Comparison of ENCODE assay signal across 21 cellular contexts in the genomic region with DNA sequence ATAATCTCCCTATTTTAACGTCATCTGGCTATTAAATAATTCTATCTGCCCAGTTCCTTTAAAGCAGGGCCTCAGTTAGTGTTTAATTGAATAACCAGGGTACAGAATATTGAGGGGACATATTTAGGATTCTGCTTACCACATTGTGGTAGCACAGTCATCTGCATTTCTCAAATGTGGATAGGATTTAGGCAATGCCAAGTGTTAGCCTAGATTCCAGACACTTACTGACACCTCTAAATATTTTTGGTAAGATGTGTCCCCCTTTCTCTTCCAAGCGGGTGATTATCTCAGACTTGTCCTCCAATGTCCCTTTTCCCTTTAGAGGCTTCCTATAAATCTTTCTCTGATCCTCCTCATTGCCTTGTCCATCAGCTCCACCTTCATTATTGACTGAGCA.
DNase-seq lines count a peak whose midpoint lies in the region; ATAC-seq and TF ChIP-seq lines count a peak whose summit lies in the region.
"Had no signal": no experiment of that assay in that cellular context is flagged by ENCODE, and none has a peak within 500 bp of the region (broad histone marks: within the 10 kb centered on the region; RNA-seq: fewer than 3 reads in every experiment).

No MANE protein-coding gene starts in this region.

- H3K36me3 Mint-ChIP-seq in endothelial cell (ENCODE audit: low read depth, unreplicated experiment) (peaks cover 11% of the 10 kb centered on the region), neural progenitor cell (peaks cover 2% of the 10 kb centered on the region)

- H3K27me3 ChIP-seq in neural progenitor cell (no peaks in the 10 kb centered on the region), Karpas-422 (ENCODE audit: low read length) (no peaks in the 10 kb centered on the region), esophagus muscularis mucosa (no peaks in the 10 kb centered on the region), A673 (replicated peaks; ENCODE audit: insufficient read depth, low read depth, low read length, poor library complexity) (no peaks in the 10 kb centered on the region)
- H3K27me3 ChIP-seq: BLaER1 treated with 17β-estradiol and CSF1 and Interleukin-3, amounts not matched to agents 10 nM and 100 nM; Peyer's patch had no signal

- H2AFZ ChIP-seq in neural progenitor cell (replicated peaks) (no peak overlapping the region), Karpas-422 (ENCODE audit: low read length) (no peak overlapping the region)

- WGBS in esophagus muscularis mucosa = 93% methylated on average over 2 of the region's 2 CpGs

- CTCF ChIA-PET in A673 (lab: Charles Lee) = no interaction called here

- peak; percentile 66 for DNase-seq in DMS53 treated with DMSO at 0.1 percent for 48 hours (lab: John Stamatoyannopoulos, UW; ENCODE audit: unreplicated experiment)
- DNase-seq in LHCN-M2 (ENCODE audit: low read depth) = peak; percentile 17
- no peak for DNase-seq in endothelial cell (ENCODE audit: low spot score)
- no peak for DNase-seq in neural progenitor cell (ENCODE audit: low spot score)
- DNase-seq in Karpas-422 = no peak
- DNase-seq in esophagus muscularis mucosa (ENCODE audit: extremely low spot score) = no peak
- DNase-seq in A673 (ENCODE audit: low spot score) = no peak
- DNase-seq: AML-193; CD4-positive, alpha-beta T cell; GDM1; KBM-7; MM.1S; NCI-H2029; NCI-H2227 treated with DMSO at 0.1 percent for 48 hours; NCI-H526 treated with DMSO at 0.1 percent for 48 hours; Peyer's patch; SHP77 treated with DMSO at 0.1 percent for 48 hours had no signal

- H3F3A ChIP-seq in neural progenitor cell (ENCODE audit: low read depth) = no peaks in the 10 kb centered on the region

- no peak for TF ChIP-seq CTCF in endothelial cell (IDR thresholded peaks at IDR 0.05; ENCODE audit: unreplicated experiment)
- TF ChIP-seq CTCF in neural progenitor cell (IDR thresholded peaks at IDR 0.05) = no peak
- TF ChIP-seq CTCF in esophagus muscularis mucosa (IDR thresholded peaks at IDR 0.05) = no peak
- no peak for TF ChIP-seq CTCF in A673 (conservative IDR thresholded peaks at IDR 0.05; ENCODE audit: low read depth, low read length)

- H3K4me1 Mint-ChIP-seq in endothelial cell (ENCODE audit: unreplicated experiment) (peaks cover 5% of the 10 kb centered on the region), neural progenitor cell (peaks cover 5% of the 10 kb centered on the region)

- H3K9me3 Mint-ChIP-seq in endothelial cell (ENCODE audit: unreplicated experiment) = no peaks in the 10 kb centered on the region
- H3K9me3 Mint-ChIP-seq in neural progenitor cell = peaks cover 6% of the 10 kb centered on the region
- H3K9me3 Mint-ChIP-seq: CD4-positive, alpha-beta T cell had no signal

- H3K9ac ChIP-seq in neural progenitor cell = no peak overlapping the region
- no peak overlapping the region for H3K9ac ChIP-seq in Karpas-422 (ENCODE audit: low read length)
- H3K9ac ChIP-seq: BLaER1 treated with 17β-estradiol and CSF1 and Interleukin-3, amounts not matched to agents 10 nM and 100 nM had no signal

- ATAC-seq in HG03378 (IDR thresholded peaks at IDR 0.05; ENCODE audit: unreplicated experiment) = no peak
- ATAC-seq: GM12878, HepG2 had no signal

- TF ChIP-seq POLR2A in esophagus muscularis mucosa (IDR thresholded peaks at IDR 0.05; ENCODE audit: low read depth) = no peak

- TF ChIP-seq EP300 in esophagus muscularis mucosa (IDR thresholded peaks at IDR 0.05) = no peak

- H3K27me3 Mint-ChIP-seq in endothelial cell (ENCODE audit: unreplicated experiment) = peaks cover 2% of the 10 kb centered on the region
- peaks cover 6% of the 10 kb centered on the region for H3K27me3 Mint-ChIP-seq in neural progenitor cell (ENCODE audit: insufficient read depth, low read depth)
- H3K27me3 Mint-ChIP-seq: CD4-positive, alpha-beta T cell had no signal

- no peaks in the 10 kb centered on the region for H4K20me1 ChIP-seq in neural progenitor cell (ENCODE audit: low read depth)
- H4K20me1 ChIP-seq in Karpas-422 (ENCODE audit: insufficient read depth, low read depth, low read length) = no peaks in the 10 kb centered on the region
- H4K20me1 ChIP-seq: BLaER1 treated with 17β-estradiol and CSF1 and Interleukin-3, amounts not matched to agents 10 nM and 100 nM had no signal

- H3K4me1 ChIP-seq in neural progenitor cell = no peaks in the 10 kb centered on the region
- H3K4me1 ChIP-seq in Karpas-422 (ENCODE audit: low read length) = no peaks in the 10 kb centered on the region
- H3K4me1 ChIP-seq in esophagus muscularis mucosa = no peaks in the 10 kb centered on the region
- no peaks in the 10 kb centered on the region for H3K4me1 ChIP-seq in A673 (ENCODE audit: insufficient read depth, low read length, poor library complexity, severe bottlenecking)
- H3K4me1 ChIP-seq: Peyer's patch had no signal

- H3K4me3 ChIP-seq in neural progenitor cell (no peak overlapping the region), Karpas-422 (ENCODE audit: low read length) (no peak overlapping the region), esophagus muscularis mucosa (no peak overlapping the region), A673 (ENCODE audit: low read depth, low read length, poor library complexity, severe bottlenecking) (no peak overlapping the region)
- H3K4me3 ChIP-seq: BLaER1 treated with 17β-estradiol and CSF1 and Interleukin-3, amounts not matched to agents 10 nM and 100 nM; GM12878; Peyer's patch had no signal

- no TSS peak for BruUV-seq in A673 (replicated peaks; lab: Mats Ljungman, UMichigan)

- H3K9me3 ChIP-seq in neural progenitor cell (ENCODE audit: low read depth) (no peaks in the 10 kb centered on the region), Karpas-422 (ENCODE audit: low read length) (no peaks in the 10 kb centered on the region), esophagus muscularis mucosa (no peaks in the 10 kb centered on the region), A673 (ENCODE audit: low read depth, low read length, poor library complexity, severe bottlenecking) (no peaks in the 10 kb centered on the region)
- H3K9me3 ChIP-seq: Peyer's patch had no signal

- POLR2A ChIA-PET in A673 (lab: Charles Lee; ENCODE audit: low non-redundant PET) = no interaction called here

- no peak overlapping the region for H3K27ac Mint-ChIP-seq in endothelial cell (ENCODE audit: unreplicated experiment)
- H3K27ac Mint-ChIP-seq in neural progenitor cell = peak overlapping the region; percentile 5
- H3K27ac Mint-ChIP-seq: CD4-positive, alpha-beta T cell had no signal

- H3K4me3 Mint-ChIP-seq in endothelial cell (ENCODE audit: unreplicated experiment) (peak overlapping the region; percentile 17), neural progenitor cell (no peak overlapping the region)
- H3K4me3 Mint-ChIP-seq: CD4-positive, alpha-beta T cell had no signal

- intact Hi-C loops in esophagus muscularis mucosa (cut with DNase I) (no loop called here), A673 (cut with micrococcal nuclease; ENCODE audit: unreplicated experiment) (no loop called here)

- H3K36me3 ChIP-seq in neural progenitor cell = no peaks in the 10 kb centered on the region
- no peaks in the 10 kb centered on the region for H3K36me3 ChIP-seq in Karpas-422 (ENCODE audit: insufficient read depth, low read length)
- H3K36me3 ChIP-seq in esophagus muscularis mucosa = no peaks in the 10 kb centered on the region
- no peaks in the 10 kb centered on the region for H3K36me3 ChIP-seq in A673 (ENCODE audit: insufficient read depth, low read length, poor library complexity, severe bottlenecking)
- H3K36me3 ChIP-seq: BLaER1 treated with 17β-estradiol and CSF1 and Interleukin-3, amounts not matched to agents 10 nM and 100 nM; Peyer's patch had no signal

- H3K9me2 ChIP-seq in Karpas-422 (replicated peaks; ENCODE audit: insufficient read depth, low read length) = no peaks in the 10 kb centered on the region

- no peak overlapping the region for H3K27ac ChIP-seq in neural progenitor cell
- H3K27ac ChIP-seq in Karpas-422 (ENCODE audit: low read length) = no peak overlapping the region
- H3K27ac ChIP-seq in esophagus muscularis mucosa (replicated peaks in 1 of 4) = no peak overlapping the region
- no peak overlapping the region for H3K27ac ChIP-seq in A673 (ENCODE audit: low read depth, low read length, poor library complexity, severe bottlenecking)
- H3K27ac ChIP-seq: BLaER1 treated with 17β-estradiol and CSF1 and Interleukin-3, amounts not matched to agents 10 nM and 100 nM; Peyer's patch had no signal

- no peak overlapping the region for H3K4me2 ChIP-seq in neural progenitor cell
- no peak overlapping the region for H3K4me2 ChIP-seq in Karpas-422 (ENCODE audit: low read depth, low read length, poor library complexity, severe bottlenecking)
- H3K4me2 ChIP-seq: BLaER1 treated with 17β-estradiol and CSF1 and Interleukin-3, amounts not matched to agents 10 nM and 100 nM had no signal

- H3K79me2 ChIP-seq in neural progenitor cell (ENCODE audit: low read depth) (no peaks in the 10 kb centered on the region), Karpas-422 (ENCODE audit: low read length) (no peaks in the 10 kb centered on the region)

Comparison
In these comparisons a context has a peak if more than half of its experiments do, and no peak if none do; other contexts are left out.
1. DNase-seq: peak in DMS53 treated with DMSO at 0.1 percent for 48 hours (single experiment) and LHCN-M2 (single experiment); none in endothelial cell (single experiment), neural progenitor cell (single experiment), Karpas-422 (single experiment), esophagus muscularis mucosa (single experiment) and A673 (single experiment).